In the genomic region with DNA sequence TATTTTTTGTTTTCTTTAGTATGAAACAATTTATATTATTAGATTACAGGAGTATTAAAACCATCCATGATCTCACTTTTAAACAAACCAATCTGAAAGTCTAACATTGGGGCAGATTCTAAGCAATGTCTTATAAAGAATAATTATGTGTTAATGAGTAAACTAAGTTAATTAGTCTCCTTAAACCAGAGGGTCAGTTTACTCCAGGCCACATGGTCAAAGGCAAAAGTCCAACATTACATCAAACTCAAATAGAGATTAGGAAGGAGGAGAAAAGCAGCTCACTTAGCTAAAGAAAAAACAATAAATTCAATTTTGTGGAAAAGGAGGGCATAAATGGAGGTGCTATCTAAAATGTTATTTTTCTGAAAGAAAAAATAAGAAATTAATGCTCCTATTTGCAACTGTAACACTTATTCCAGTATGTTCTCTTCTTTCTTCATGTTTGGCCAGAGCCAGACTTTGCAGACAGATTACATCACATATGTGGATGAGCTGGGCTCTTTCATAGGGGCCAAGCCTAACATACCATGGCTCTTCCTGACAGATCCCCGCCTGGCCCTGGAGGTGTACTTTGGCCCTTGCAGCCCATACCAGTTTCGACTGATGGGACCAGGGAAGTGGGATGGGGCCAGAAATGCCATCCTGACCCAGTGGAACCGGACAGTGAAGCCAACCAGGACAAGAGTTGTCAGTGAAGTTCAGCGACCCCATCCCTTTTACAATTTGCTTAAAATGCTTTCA, we compare ENCODE assay signal across 20 cellular contexts. TPM values are rescaled to one million over a fixed set of nuclear protein-coding genes. Genes with fewer than 3 reads are reported as not detected.
A peak's percentile ranks its signal among the peaks of the same experiment; 100 is the strongest.
DNase-seq lines count a peak whose midpoint lies in the region; ATAC-seq and TF ChIP-seq lines count a peak whose summit lies in the region.
"Had no signal": no experiment of that assay in that cellular context is flagged by ENCODE, and none has a peak within 500 bp of the region (broad histone marks: within the 10 kb centered on the region; RNA-seq: fewer than 3 reads in every experiment).

No MANE protein-coding gene starts in this region.

- no peaks in the 10 kb centered on the region for H3K27me3 Mint-ChIP-seq in chondrocyte (ENCODE audit: low read depth)
- H3K27me3 Mint-ChIP-seq in CD8-positive, alpha-beta T cell (ENCODE audit: low read depth): peaks cover 7% of the 10 kb centered on the region

- H3K9me3 ChIP-seq in hepatocyte (ENCODE audit: low read depth) (no peaks in the 10 kb centered on the region), Karpas-422 (ENCODE audit: low read length) (no peaks in the 10 kb centered on the region)
- H3K9me3 ChIP-seq in CD8-positive, alpha-beta T cell (ENCODE audit: low read length): no peaks in the 10 kb centered on the region
- H3K9me3 ChIP-seq: SJSA1 had no signal

- H3K4me3 Mint-ChIP-seq in chondrocyte (ENCODE audit: unreplicated experiment): no peak overlapping the region
- H3K4me3 Mint-ChIP-seq in CD8-positive, alpha-beta T cell: no peak overlapping the region
- H3K4me3 Mint-ChIP-seq: activated T-cell treated with anti-CD3 and anti-CD28 coated beads, Interleukin-2, amount 50 U/mL, for 24 hours; CD14-positive monocyte; central memory CD8-positive, alpha-beta T cell had no signal

- H3K27ac ChIP-seq in hepatocyte: peak overlapping the region; percentile 85
- no peak overlapping the region for H3K27ac ChIP-seq in CD8-positive, alpha-beta T cell (ENCODE audit: low read depth, low read length)
- H3K27ac ChIP-seq in Karpas-422 (ENCODE audit: low read length): no peak overlapping the region
- H3K27ac ChIP-seq: SJSA1 had no signal

- 80% methylated on average over 4 of the region's 4 CpGs for WGBS in hepatocyte (ENCODE audit: low lambda C conversion rate, missing lambda C conversion rate)

- peaks cover 25% of the 10 kb centered on the region for H3K4me1 Mint-ChIP-seq in chondrocyte (ENCODE audit: low read depth)
- no peaks in the 10 kb centered on the region for H3K4me1 Mint-ChIP-seq in CD8-positive, alpha-beta T cell (ENCODE audit: low read depth)
- H3K4me1 Mint-ChIP-seq: CD14-positive monocyte; central memory CD8-positive, alpha-beta T cell had no signal

- peak overlapping the region; percentile 50 for H3K4me2 ChIP-seq in hepatocyte
- H3K4me2 ChIP-seq in Karpas-422 (ENCODE audit: low read depth, low read length, poor library complexity, severe bottlenecking): no peak overlapping the region

- CTCF ChIA-PET in CD8-positive, alpha-beta T cell (lab: Charles Lee): no interaction called here

- no peak overlapping the region for H3K9ac ChIP-seq in Karpas-422 (ENCODE audit: low read length)

- H3K27me3 ChIP-seq in hepatocyte (no peaks in the 10 kb centered on the region), Karpas-422 (ENCODE audit: low read length) (no peaks in the 10 kb centered on the region)
- H3K27me3 ChIP-seq in CD8-positive, alpha-beta T cell (ENCODE audit: insufficient read depth, low read length): no peaks in the 10 kb centered on the region
- H3K27me3 ChIP-seq: SJSA1 had no signal

- H3K4me3 ChIP-seq in hepatocyte (no peak overlapping the region), Karpas-422 (ENCODE audit: low read length) (no peak overlapping the region)
- no peak overlapping the region for H3K4me3 ChIP-seq in CD8-positive, alpha-beta T cell (ENCODE audit: low read depth, low read length)
- H3K4me3 ChIP-seq: SJSA1 had no signal

- H3K36me3 ChIP-seq in hepatocyte (replicated peaks; ENCODE audit: insufficient read depth, low read depth) (no peaks in the 10 kb centered on the region), Karpas-422 (ENCODE audit: insufficient read depth, low read length) (no peaks in the 10 kb centered on the region)
- no peaks in the 10 kb centered on the region for H3K36me3 ChIP-seq in CD8-positive, alpha-beta T cell (ENCODE audit: insufficient read depth, low read length)
- H3K36me3 ChIP-seq: SJSA1 had no signal

- intact Hi-C loops in CD8-positive, alpha-beta T cell (cut with DNase I, micrococcal nuclease): no loop called here

- peaks cover 3% of the 10 kb centered on the region for H3K9me3 Mint-ChIP-seq in chondrocyte (ENCODE audit: low read depth)
- no peaks in the 10 kb centered on the region for H3K9me3 Mint-ChIP-seq in CD8-positive, alpha-beta T cell
- H3K9me3 Mint-ChIP-seq: activated T-cell treated with anti-CD3 and anti-CD28 coated beads, Interleukin-2, amount 50 U/mL, for 24 hours; central memory CD8-positive, alpha-beta T cell had no signal

- no peaks in the 10 kb centered on the region for H3K79me2 ChIP-seq in hepatocyte
- no peaks in the 10 kb centered on the region for H3K79me2 ChIP-seq in Karpas-422 (ENCODE audit: low read length)

- H3K27ac Mint-ChIP-seq in chondrocyte (ENCODE audit: unreplicated experiment): peak overlapping the region; percentile 56
- H3K27ac Mint-ChIP-seq in CD8-positive, alpha-beta T cell: no peak overlapping the region
- H3K27ac Mint-ChIP-seq: activated T-cell treated with anti-CD3 and anti-CD28 coated beads, Interleukin-2, amount 50 U/mL, for 24 hours had no signal

- no peaks in the 10 kb centered on the region for H3K9me2 ChIP-seq in hepatocyte (replicated peaks; ENCODE audit: insufficient read depth)
- H3K9me2 ChIP-seq in Karpas-422 (replicated peaks; ENCODE audit: insufficient read depth, low read length): no peaks in the 10 kb centered on the region

- peak; percentile 20 for ATAC-seq in GM18909 (IDR thresholded peaks at IDR 0.05; ENCODE audit: poor library complexity, unreplicated experiment)
- no peak for ATAC-seq in CD8-positive, alpha-beta T cell

- no peaks in the 10 kb centered on the region for H4K20me1 ChIP-seq in hepatocyte (ENCODE audit: insufficient read depth, poor library complexity, severe bottlenecking)
- no peaks in the 10 kb centered on the region for H4K20me1 ChIP-seq in Karpas-422 (ENCODE audit: insufficient read depth, low read depth, low read length)

- H3K4me1 ChIP-seq in hepatocyte (ENCODE audit: insufficient read depth) (peaks cover 24% of the 10 kb centered on the region), Karpas-422 (ENCODE audit: low read length) (no peaks in the 10 kb centered on the region)
- H3K4me1 ChIP-seq in CD8-positive, alpha-beta T cell (ENCODE audit: insufficient read depth, low read length): no peaks in the 10 kb centered on the region
- H3K4me1 ChIP-seq: SJSA1 had no signal

- POLR2A ChIA-PET in CD8-positive, alpha-beta T cell (lab: Charles Lee): no interaction called here

- H2AFZ ChIP-seq in hepatocyte (peak overlapping the region; percentile 20), Karpas-422 (ENCODE audit: low read length) (no peak overlapping the region)

- no peak for DNase-seq in chondrocyte (ENCODE audit: low spot score)
- peak; percentile 64 for DNase-seq in hepatocyte (ENCODE audit: low spot score)
- DNase-seq in renal cortical epithelial cell (ENCODE audit: low read depth): peak; percentile 58
- DNase-seq in hypothalamus (lab: John Stamatoyannopoulos, UW): no peak
- no peak for DNase-seq in CD8-positive, alpha-beta T cell
- no peak for DNase-seq in OCI-M2 (lab: John Stamatoyannopoulos, UW; ENCODE audit: unreplicated experiment)
- DNase-seq in Karpas-422: no peak
- DNase-seq: activated CD4-positive, alpha-beta T cell treated with anti-CD3 and anti-CD28 coated beads, Interleukin-2, amount 50 U/mL, for 1 hour; activated T-cell treated with anti-CD3 and anti-CD28 coated beads, Interleukin-2, amount 50 U/mL, for 24 hours; DND-41; NCI-H1694; NCI-H510A; stimulated activated CD4-positive, alpha-beta T cell treated with anti-CD3 and anti-CD28 coated beads, Interleukin-1b, Interleukin-23, amount 100 ng/mL, for 48 hours; T1000 had no signal

- H3K36me3 Mint-ChIP-seq in chondrocyte (ENCODE audit: low read depth): no peaks in the 10 kb centered on the region
- H3K36me3 Mint-ChIP-seq in CD8-positive, alpha-beta T cell: no peaks in the 10 kb centered on the region
- H3K36me3 Mint-ChIP-seq: CD14-positive monocyte had no signal

- TF ChIP-seq CTCF in chondrocyte (IDR thresholded peaks at IDR 0.05) (no peak), hepatocyte (IDR thresholded peaks at IDR 0.05; ENCODE audit: poor library complexity) (no peak)
- TF ChIP-seq CTCF in CD8-positive, alpha-beta T cell (IDR thresholded peaks at IDR 0.05): no peak

RNA-seq across cellular contexts. Expression of a gene that starts 24.3 kb away (rescaled TPM):
- total RNA-seq in chondrocyte (0.24 to 0.87 TPM (median 0.55 TPM) in 3 replicates), hepatocyte (0.70 and 2.0 TPM in 2 replicates), renal cortical epithelial cell (not detected in 2 replicates)
- polyA plus RNA-seq in hepatocyte: not detected in 2 replicates
- not detected for total RNA-seq in CD8-positive, alpha-beta T cell
- not detected in 2 replicates for total RNA-seq in Karpas-422 (2014; rRNA removed; shearing (Covaris generic); ENCODE audit: low replicate concordance)
- total RNA-seq: A673, myocyte, SJSA1 had no signal
- polyA plus RNA-seq: CD14-positive monocyte had no signal

Comparison
In these comparisons a context has a peak if more than half of its experiments do, and no peak if none do; other contexts are left out.
1. DNase-seq: peak in hepatocyte (single experiment) and renal cortical epithelial cell (single experiment); none in chondrocyte (single experiment), hypothalamus (0 of 51), CD8-positive, alpha-beta T cell (0 of 7), OCI-M2 (single experiment) and Karpas-422 (single experiment).